ENCODE assay signal across 8 cellular contexts in genomic region chr10:102410427-102411073, GRCh38. TPM values are rescaled to one million over a fixed set of nuclear protein-coding genes. Genes with fewer than 3 reads are reported as not detected.
A peak's percentile ranks its signal among the peaks of the same experiment; 100 is the strongest.
DNase-seq lines count a peak whose midpoint lies in the region; ATAC-seq and TF ChIP-seq lines count a peak whose summit lies in the region.

No MANE protein-coding gene starts in this region.

- no peak for TF ChIP-seq POLR2A in lower leg skin (IDR thresholded peaks at IDR 0.05)

- H3K4me1 Mint-ChIP-seq in stimulated activated naive B cell treated with anti-CD40 and anti-IgM and Interleukin-4, amounts not matched to agents 10 μg/mL and 1 μg/mL and 100 μg/mL, for 72 hours: peaks cover 37 to 56% of the 10 kb centered on the region in 2 donors

- intact Hi-C loops in lower leg skin (cut with DNase I; ENCODE audit: low total_unique reads): no loop called here

- no peaks in the 10 kb centered on the region for H3K36me3 ChIP-seq in SK-N-MC (ENCODE audit: insufficient read depth, low read length)

- 4 to 6% methylated on average over 42 to 44 of the region's 48 CpGs for WGBS in lower leg skin, 2 donors

- H3K27ac ChIP-seq in SK-N-MC: peak overlapping the region; percentile 19; the same call in 1 of the 2 replicates

- H3K27ac Mint-ChIP-seq in stimulated activated naive B cell treated with anti-CD40 and anti-IgM and Interleukin-4, amounts not matched to agents 10 μg/mL and 1 μg/mL and 100 μg/mL, for 72 hours: no peak overlapping the region

- DNase-seq in SK-N-MC (ENCODE audit: low read depth, low spot score): no peak
- DNase-seq in astrocyte of the hippocampus (ENCODE audit: low read depth, low spot score): peak; percentile 61
- DNase-seq in left kidney (ENCODE audit: low read depth, low spot score): peak; percentile 79
- DNase-seq in stimulated activated naive B cell treated with anti-CD40 and anti-IgM and Interleukin-4, amounts not matched to agents 10 μg/mL and 1 μg/mL and 100 μg/mL, for 72 hours: no peak
- DNase-seq in NCI-H1105 treated with DMSO at 0.1 percent for 48 hours (lab: John Stamatoyannopoulos, UW): no peak
- DNase-seq in lower leg skin (ENCODE audit: low spot score in 2 of 2): no peak
- DNase-seq in NCI-H1417 treated with DMSO at 0.1 percent for 48 hours (lab: John Stamatoyannopoulos, UW): no peak

- peaks cover 54 to 74% of the 10 kb centered on the region in 2 donors for H3K27me3 Mint-ChIP-seq in stimulated activated naive B cell treated with anti-CD40 and anti-IgM and Interleukin-4, amounts not matched to agents 10 μg/mL and 1 μg/mL and 100 μg/mL, for 72 hours

- H3K9ac ChIP-seq in SK-N-MC (ENCODE audit: insufficient read length): no peak overlapping the region

- peaks cover 2% of the 10 kb centered on the region in 2 donors for H3K36me3 Mint-ChIP-seq in stimulated activated naive B cell treated with anti-CD40 and anti-IgM and Interleukin-4, amounts not matched to agents 10 μg/mL and 1 μg/mL and 100 μg/mL, for 72 hours

- no peak for TF ChIP-seq CTCF in lower leg skin (IDR thresholded peaks at IDR 0.05)

- H3K4me3 Mint-ChIP-seq in stimulated activated naive B cell treated with anti-CD40 and anti-IgM and Interleukin-4, amounts not matched to agents 10 μg/mL and 1 μg/mL and 100 μg/mL, for 72 hours: peak overlapping the region; percentile 66 to 83

- H3K9me3 ChIP-seq in SK-N-MC (ENCODE audit: low read depth, low read length): no peaks in the 10 kb centered on the region

- H3K4me3 ChIP-seq in SK-N-MC (peak overlapping the region; percentile 71), lower leg skin (ENCODE audit: low read depth, poor library complexity, severe bottlenecking) (no peak overlapping the region)

- no peak for ATAC-seq in stimulated activated naive B cell treated with anti-CD40 and anti-IgM and Interleukin-4, amounts not matched to agents 10 μg/mL and 1 μg/mL and 100 μg/mL, for 72 hours (replicated peaks)
- no peak for ATAC-seq in HG03175 (IDR thresholded peaks at IDR 0.05; ENCODE audit: unreplicated experiment)

- no peaks in the 10 kb centered on the region for H3K9me3 Mint-ChIP-seq in stimulated activated naive B cell treated with anti-CD40 and anti-IgM and Interleukin-4, amounts not matched to agents 10 μg/mL and 1 μg/mL and 100 μg/mL, for 72 hours

RNA-seq across cellular contexts. Expression of gene PSD, which starts 8.0 kb away (rescaled TPM):
- 1 to 10 TPM in 3 of 4 donors, under 1 TPM in 1; 0.56 to 4.5 (median 2.1) TPM for total RNA-seq in lower leg skin

RNA-seq across cellular contexts. Expression of gene FBXL15, which starts 10.1 kb away (rescaled TPM):
- total RNA-seq in lower leg skin: 10 to 100 TPM; 18.2 to 25.3 (median 19.1) TPM

RNA-seq across cellular contexts. Expression of gene NFKB2, which starts 15.0 kb away (rescaled TPM):
- 10 to 100 TPM; 19.4 to 36.1 (median 20.1) TPM for total RNA-seq in lower leg skin

RNA-seq across cellular contexts. Expression of gene CUEDC2, which starts 21.8 kb away (rescaled TPM):
- 10 to 100 TPM; 30.3 to 51.2 (median 32.7) TPM for total RNA-seq in lower leg skin

RNA-seq across cellular contexts. Expression of gene C10orf95, which starts 40.8 kb away (rescaled TPM):
- 10 to 100 TPM in 3 of 4 donors, 1 to 10 TPM in 1; 7.6 to 17.3 (median 11.5) TPM for total RNA-seq in lower leg skin

Comparison
In these comparisons a context has a peak if more than half of its experiments do, and no peak if none do; other contexts are left out.
1. DNase-seq: peak in astrocyte of the hippocampus (single experiment) and left kidney (single experiment); none in SK-N-MC (single experiment), stimulated activated naive B cell treated with anti-CD40 and anti-IgM and Interleukin-4, amounts not matched to agents 10 μg/mL and 1 μg/mL and 100 μg/mL, for 72 hours (single experiment), NCI-H1105 treated with DMSO at 0.1 percent for 48 hours (single experiment), lower leg skin (0 of 2) and NCI-H1417 treated with DMSO at 0.1 percent for 48 hours (single experiment).